24 cellular contexts compared by ENCODE assay signal in genomic region chr1:15550573-15550972, GRCh38. TPM values are rescaled to one million over a fixed set of nuclear protein-coding genes. Genes with fewer than 3 reads are reported as not detected.
"Had no signal": no experiment of that assay in that cellular context is flagged by ENCODE, and none has a peak within 500 bp of the region (broad histone marks: within the 10 kb centered on the region; RNA-seq: fewer than 3 reads in every experiment).

No MANE protein-coding gene starts in this region.

- H3K27me3 ChIP-seq: colonic mucosa, sigmoid colon, suprapubic skin, upper lobe of left lung had no signal

- H3K27me3 Mint-ChIP-seq: activated T-cell treated with anti-CD3 and anti-CD28 coated beads, Interleukin-2, amount 50 U/mL, for 24 hours; brain; stimulated activated naive CD8-positive, alpha-beta T cell treated with anti-CD3 and anti-CD28 coated beads, Interleukin-15, amount 100 ng/mL, for 72 hours had no signal

- H3K4me3 Mint-ChIP-seq: activated CD8-positive, alpha-beta T cell treated with anti-CD3 and anti-CD28 coated beads, Interleukin-2, amount 10 ng/mL, durations not matched to agents 7 days and 5 days; activated T-cell treated with anti-CD3 and anti-CD28 coated beads, Interleukin-2, amount 50 U/mL, for 24 hours; brain; mesothelial cell of epicardium; neural crest cell; stimulated activated naive CD8-positive, alpha-beta T cell treated with anti-CD3 and anti-CD28 coated beads, Interleukin-15, amount 100 ng/mL, for 72 hours had no signal

- H3K36me3 ChIP-seq: colonic mucosa had no signal

- H3K4me1 Mint-ChIP-seq: brain; mesothelial cell of epicardium; neural crest cell; stimulated activated naive CD8-positive, alpha-beta T cell treated with anti-CD3 and anti-CD28 coated beads, Interleukin-15, amount 100 ng/mL, for 72 hours had no signal

- H3K9me3 Mint-ChIP-seq: activated T-cell treated with anti-CD3 and anti-CD28 coated beads, Interleukin-2, amount 50 U/mL, for 24 hours; activated T-helper 2 cell treated with anti-CD3 and anti-CD28 coated beads, Interferon-gamma antibody, Interleukin-2, Interleukin-4, amounts not matched to agents 10 μg/mL and 5 μg/mL and 100 μg/mL, durations not matched to agents 14 hours and 24 hours and 36 hours; brain; mesothelial cell of epicardium; neural crest cell; stimulated activated naive CD8-positive, alpha-beta T cell treated with anti-CD3 and anti-CD28 coated beads, Interleukin-15, amount 100 ng/mL, for 72 hours had no signal

- H3K4me1 ChIP-seq: colonic mucosa, lower lobe of right lung, sigmoid colon, suprapubic skin, upper lobe of left lung had no signal

- DNase-seq: activated CD4-positive, alpha-beta T cell treated with anti-CD3 and anti-CD28 coated beads for 48 hours; activated CD4-positive, CD25-positive, alpha-beta regulatory T cell; activated CD8-positive, alpha-beta T cell treated with anti-CD3 and anti-CD28 coated beads, Interleukin-2, amount 10 ng/mL, durations not matched to agents 7 days and 5 days; activated naive CD4-positive, alpha-beta T cell treated with Interleukin-2 at 50 U/mL for 16 hours; activated T-cell treated with anti-CD3 and anti-CD28 coated beads, Interleukin-2, amount 50 U/mL, for 24 hours; central memory CD4-positive, alpha-beta T cell; colonic mucosa; erythroblast; foreskin melanocyte; glutamatergic neuron; hypothalamus; islet precursor cell; left colon; lower lobe of right lung; sigmoid colon; stimulated activated naive CD8-positive, alpha-beta T cell treated with anti-CD3 and anti-CD28 coated beads, Interleukin-15, amount 100 ng/mL, for 72 hours; SW 1271; T-helper 9 cell; upper lobe of left lung had no signal

- ATAC-seq: activated CD8-positive, alpha-beta T cell treated with anti-CD3 and anti-CD28 coated beads, Interleukin-2, amount 10 ng/mL, durations not matched to agents 7 days and 5 days; left colon; lower lobe of right lung; stimulated activated naive CD8-positive, alpha-beta T cell treated with anti-CD3 and anti-CD28 coated beads, Interleukin-15, amount 100 ng/mL, for 72 hours had no signal

- H3K9me3 ChIP-seq: colonic mucosa, lower lobe of right lung, sigmoid colon, suprapubic skin, upper lobe of left lung had no signal

- H3K27ac ChIP-seq: colonic mucosa, lower lobe of right lung, sigmoid colon, suprapubic skin, upper lobe of left lung had no signal

- H3K4me3 ChIP-seq: colonic mucosa, lower lobe of right lung, sigmoid colon, suprapubic skin, upper lobe of left lung had no signal

- H3K27ac Mint-ChIP-seq: activated CD8-positive, alpha-beta T cell treated with anti-CD3 and anti-CD28 coated beads, Interleukin-2, amount 10 ng/mL, durations not matched to agents 7 days and 5 days; activated T-cell treated with anti-CD3 and anti-CD28 coated beads, Interleukin-2, amount 50 U/mL, for 24 hours; activated T-helper 2 cell treated with anti-CD3 and anti-CD28 coated beads, Interferon-gamma antibody, Interleukin-2, Interleukin-4, amounts not matched to agents 10 μg/mL and 5 μg/mL and 100 μg/mL, durations not matched to agents 14 hours and 24 hours and 36 hours; mesothelial cell of epicardium; stimulated activated naive CD8-positive, alpha-beta T cell treated with anti-CD3 and anti-CD28 coated beads, Interleukin-15, amount 100 ng/mL, for 72 hours had no signal

RNA-seq across cellular contexts. Expression of gene AGMAT, which starts 34.3 kb away (rescaled TPM):
- total RNA-seq: lower lobe of right lung had no signal
